ENCODE assay signal across 14 cellular contexts in the genomic region with DNA sequence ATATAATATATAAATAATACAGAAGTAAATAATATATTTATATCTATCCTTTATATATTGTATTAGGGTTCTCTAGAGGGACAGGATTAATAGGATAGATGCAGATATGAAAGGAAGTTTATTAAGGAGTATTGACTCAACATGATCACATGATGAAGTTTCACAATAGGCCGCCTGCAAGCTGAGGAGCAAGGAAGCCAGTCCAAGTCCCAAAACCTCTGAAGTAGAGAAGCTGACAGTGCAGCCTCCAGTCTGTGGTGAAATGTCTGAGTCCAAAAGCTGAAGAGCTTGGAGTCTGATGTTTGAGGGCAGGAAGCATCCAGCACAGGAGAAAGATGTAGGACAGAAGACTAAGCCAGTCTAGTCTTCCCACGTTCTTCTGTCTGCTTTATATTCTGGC. TPM values are rescaled to one million over a fixed set of nuclear protein-coding genes. Genes with fewer than 3 reads are reported as not detected.
DNase-seq lines count a peak whose midpoint lies in the region; ATAC-seq, FAIRE-seq and TF ChIP-seq lines count a peak whose summit lies in the region.
"Had no signal": no experiment of that assay in that cellular context is flagged by ENCODE, and none has a peak within 500 bp of the region (broad histone marks: within the 10 kb centered on the region; RNA-seq: fewer than 3 reads in every experiment).

No MANE protein-coding gene starts in this region.

- dilution Hi-C loops in IMR-90 (cut with HindIII; ENCODE audit: low sequenced_read_pairs, unreplicated experiment): no loop called here

- H3K4ac ChIP-seq in IMR-90 (ENCODE audit: low read depth, low read length): peak overlapping the region; percentile 41; the same call in 1 of the 2 replicates

- peak overlapping the region; percentile 58; the same call in 1 of the 2 replicates for H3K14ac ChIP-seq in IMR-90 (replicated peaks; ENCODE audit: low read depth, low read length)

- no peaks in the 10 kb centered on the region for H3K79me1 ChIP-seq in IMR-90 (ENCODE audit: low read depth in 1 of 2, low read length in 2 of 2)

- peak; percentile 65 for ATAC-seq in IMR-90 (ENCODE audit: low read depth)
- peak; percentile 75 to 76 for ATAC-seq in left cardiac atrium
- ATAC-seq in GM18517 (IDR thresholded peaks at IDR 0.05; ENCODE audit: unreplicated experiment): no peak
- no peak for ATAC-seq in HG02798 (IDR thresholded peaks at IDR 0.05; ENCODE audit: poor library complexity, unreplicated experiment)
- ATAC-seq: activated CD8-positive, alpha-beta T cell treated with anti-CD3 and anti-CD28 coated beads, Interleukin-2, amount 10 ng/mL, durations not matched to agents 7 days and 5 days had no signal

- no peak overlapping the region for H3K4me3 Mint-ChIP-seq in astrocyte (ENCODE audit: unreplicated experiment)
- no peak overlapping the region for H3K4me3 Mint-ChIP-seq in activated naive CD8-positive, alpha-beta T cell treated with anti-CD3 and anti-CD28 coated beads for 36 hours
- H3K4me3 Mint-ChIP-seq: activated CD8-positive, alpha-beta T cell treated with anti-CD3 and anti-CD28 coated beads, Interleukin-2, amount 10 ng/mL, durations not matched to agents 7 days and 5 days; neural crest cell had no signal

- H3K9ac ChIP-seq in IMR-90 (ENCODE audit: low read depth, low read length): no peak overlapping the region
- no peak overlapping the region for H3K9ac ChIP-seq in astrocyte (ENCODE audit: low read length)

- H4K20me1 ChIP-seq in IMR-90 (ENCODE audit: insufficient read depth, low read length): no peaks in the 10 kb centered on the region
- H4K20me1 ChIP-seq in astrocyte (ENCODE audit: insufficient read depth, low read length): no peaks in the 10 kb centered on the region

- H3K4me1 ChIP-seq in IMR-90 (ENCODE audit: control insufficient read depth, insufficient read depth, low read length): peaks cover 5% of the 10 kb centered on the region
- H3K4me1 ChIP-seq in astrocyte (ENCODE audit: insufficient read depth, low read length): no peaks in the 10 kb centered on the region
- H3K4me1 ChIP-seq in testis: no peaks in the 10 kb centered on the region

- no peak for FAIRE-seq in astrocyte (lab: Jason Lieb, UNC)
- FAIRE-seq: D721Med had no signal

- no peaks in the 10 kb centered on the region for H3K9me1 ChIP-seq in IMR-90 (ENCODE audit: insufficient read depth, low read length)

- H3K27ac Mint-ChIP-seq in astrocyte (ENCODE audit: unreplicated experiment): no peak overlapping the region
- H3K27ac Mint-ChIP-seq in activated naive CD8-positive, alpha-beta T cell treated with anti-CD3 and anti-CD28 coated beads for 36 hours: no peak overlapping the region
- H3K27ac Mint-ChIP-seq: activated CD8-positive, alpha-beta T cell treated with anti-CD3 and anti-CD28 coated beads, Interleukin-2, amount 10 ng/mL, durations not matched to agents 7 days and 5 days had no signal

- POLR2A ChIA-PET in IMR-90 (lab: Charles Lee; ENCODE audit: unreplicated experiment): no interaction called here

- H3K36me3 ChIP-seq in IMR-90 (ENCODE audit: control insufficient read depth, insufficient read depth, low read length) (no peaks in the 10 kb centered on the region), astrocyte (ENCODE audit: insufficient read depth, low read length) (no peaks in the 10 kb centered on the region), testis (ENCODE audit: low read depth, missing control alignments) (no peaks in the 10 kb centered on the region)

- H4K91ac ChIP-seq in IMR-90 (ENCODE audit: insufficient read depth, low read depth, low read length): no peak overlapping the region

- peak overlapping the region; percentile 23; the same call in 1 of the 2 replicates for H3K4me2 ChIP-seq in IMR-90 (ENCODE audit: low read depth, low read length)
- no peak overlapping the region for H3K4me2 ChIP-seq in astrocyte (ENCODE audit: low read length)

- H3K27me3 Mint-ChIP-seq in astrocyte (ENCODE audit: low read depth, unreplicated experiment): no peaks in the 10 kb centered on the region
- H3K27me3 Mint-ChIP-seq in activated naive CD8-positive, alpha-beta T cell treated with anti-CD3 and anti-CD28 coated beads for 36 hours: peaks cover 13% of the 10 kb centered on the region

- H3K79me2 ChIP-seq in astrocyte (ENCODE audit: insufficient read depth, low read length): no peaks in the 10 kb centered on the region

- no peak for TF ChIP-seq CTCF in IMR-90 (conservative IDR thresholded peaks at IDR 0.05; ENCODE audit: low read depth, low read length)
- no peak for TF ChIP-seq CTCF in astrocyte (IDR thresholded peaks at IDR 0.05; ENCODE audit: insufficient read depth, low read depth, low read length)
- TF ChIP-seq CTCF in testis (IDR thresholded peaks at IDR 0.05): no peak

- no peak overlapping the region for H3K23ac ChIP-seq in IMR-90 (ENCODE audit: low read depth, low read length)

- peak overlapping the region; percentile 96; the same call in 2 of the 3 replicates for H2BK15ac ChIP-seq in IMR-90 (ENCODE audit: low read depth, low read length)

- H3K56ac ChIP-seq in IMR-90 (ENCODE audit: extremely low read depth, insufficient read depth, low read length): no peak overlapping the region

- no peaks in the 10 kb centered on the region for H3K4me1 Mint-ChIP-seq in astrocyte (ENCODE audit: low read depth, unreplicated experiment)
- no peaks in the 10 kb centered on the region for H3K4me1 Mint-ChIP-seq in activated naive CD8-positive, alpha-beta T cell treated with anti-CD3 and anti-CD28 coated beads for 36 hours
- H3K4me1 Mint-ChIP-seq: neural crest cell had no signal

- H3K36me3 Mint-ChIP-seq in astrocyte (ENCODE audit: low read depth, unreplicated experiment): no peaks in the 10 kb centered on the region
- no peaks in the 10 kb centered on the region for H3K36me3 Mint-ChIP-seq in activated naive CD8-positive, alpha-beta T cell treated with anti-CD3 and anti-CD28 coated beads for 36 hours

- H3K9me3 ChIP-seq in IMR-90 (ENCODE audit: control insufficient read depth, insufficient read depth, low read length) (no peaks in the 10 kb centered on the region), astrocyte (ENCODE audit: insufficient read depth, low read depth, low read length) (no peaks in the 10 kb centered on the region), testis (no peaks in the 10 kb centered on the region)

- H2AFZ ChIP-seq in IMR-90 (replicated peaks; ENCODE audit: low read length, poor library complexity): peak overlapping the region; percentile 33
- no peak overlapping the region for H2AFZ ChIP-seq in astrocyte (ENCODE audit: low read depth, low read length)

- no peak overlapping the region for H2AK5ac ChIP-seq in IMR-90 (ENCODE audit: low read depth, low read length)

- peak overlapping the region; percentile 27; the same call in 1 of the 2 replicates for H4K5ac ChIP-seq in IMR-90 (ENCODE audit: low read depth, low read length)

- TF ChIP-seq POLR2A in IMR-90 (IDR thresholded peaks at IDR 0.05; ENCODE audit: low read depth, low read length) (no peak), testis (IDR thresholded peaks at IDR 0.05) (no peak)

- no CpG with 5 or more reads among the region's 2 CpGs for WGBS in IMR-90 (ENCODE audit: extremely low coverage in 2 of 2, insufficient read length in 1 of 2), 2 experiments
- WGBS in testis, 2 donors: 72 to 83% methylated on average over 2 of the region's 2 CpGs

- in situ Hi-C loops in IMR-90 (cut with MboI; ENCODE audit: low sequenced_read_pairs): no loop called here

- H3K9me3 Mint-ChIP-seq in astrocyte (ENCODE audit: unreplicated experiment): no peaks in the 10 kb centered on the region
- H3K9me3 Mint-ChIP-seq in activated naive CD8-positive, alpha-beta T cell treated with anti-CD3 and anti-CD28 coated beads for 36 hours: no peaks in the 10 kb centered on the region

- peak overlapping the region in 1 of 2 experiments; percentile 81; a peak in 1 of 4 replicates for H4K8ac ChIP-seq in IMR-90 (ENCODE audit: low read depth in 2 of 2, low read length in 2 of 2)

- peak overlapping the region; percentile 88; the same call in 1 of the 2 replicates for H2BK120ac ChIP-seq in IMR-90 (ENCODE audit: low read depth, low read length)

- H2BK20ac ChIP-seq in IMR-90 (ENCODE audit: low read depth, low read length): peak overlapping the region; percentile 55; the same call in 1 of the 2 replicates

- CTCF ChIA-PET in IMR-90 (lab: Yijun Ruan, JAX): no interaction called here

- intact Hi-C loops in IMR-90 (cut with micrococcal nuclease): no loop called here
- intact Hi-C loops in left cardiac atrium (cut with DNase I): no loop called here
- intact Hi-C loops in testis (cut with DNase I; ENCODE audit: low total_unique reads): loop anchor here (10.0 kb wide), 1 partner anchor 48 kb away; the partner anchor contains the start of gene AKR1B1

- H3K27me3 ChIP-seq in IMR-90 (ENCODE audit: control insufficient read depth, insufficient read depth, low read length) (no peaks in the 10 kb centered on the region), astrocyte (ENCODE audit: insufficient read depth, low read length) (no peaks in the 10 kb centered on the region), testis (no peaks in the 10 kb centered on the region)

- H3K27ac ChIP-seq in IMR-90 (ENCODE audit: insufficient read depth, low read length) (peak overlapping the region; percentile 12; the same call in 1 of the 2 replicates), astrocyte (ENCODE audit: low read depth, low read length) (no peak overlapping the region), testis (no peak overlapping the region)

- H2AK9ac ChIP-seq in IMR-90 (replicated peaks; ENCODE audit: low read depth, low read length, poor library complexity): no peak overlapping the region

- peak; percentile 65 for DNase-seq in IMR-90
- peak; percentile 12 for DNase-seq in astrocyte (ENCODE audit: low read depth)
- DNase-seq in left cardiac atrium: peak; percentile 52
- DNase-seq in testis: peak; percentile 41
- no peak for DNase-seq in activated naive CD8-positive, alpha-beta T cell treated with anti-CD3 and anti-CD28 coated beads for 36 hours
- DNase-seq in T-helper 9 cell: no peak
- DNase-seq: activated CD8-positive, alpha-beta T cell treated with anti-CD3 and anti-CD28 coated beads, Interleukin-2, amount 10 ng/mL, durations not matched to agents 7 days and 5 days; effector CD8-positive, alpha-beta T cell; NCI-H1417; T-helper 2 cell had no signal

- no peak overlapping the region for H3K4me3 ChIP-seq in IMR-90 (ENCODE audit: insufficient read depth, low read depth, low read length)
- H3K4me3 ChIP-seq in astrocyte (ENCODE audit: insufficient read depth, low read depth, low read length): no peak overlapping the region
- H3K4me3 ChIP-seq in testis: no peak overlapping the region

- H2BK5ac ChIP-seq in IMR-90 (ENCODE audit: low read depth, low read length, poor library complexity, severe bottlenecking): peak overlapping the region; percentile 10

- BruUV-seq in IMR-90 (replicated peaks; lab: Mats Ljungman, UMichigan): no TSS peak

- H3K18ac ChIP-seq in IMR-90 (ENCODE audit: low read depth, low read length): peak overlapping the region; percentile 50; the same call in 1 of the 2 replicates

- no peak for TF ChIP-seq RAD21 in IMR-90 (IDR thresholded peaks at IDR 0.05; ENCODE audit: low read length)

RNA-seq across cellular contexts. Expression of gene AKR1B10, which starts 24.9 kb away (rescaled TPM):
- total RNA-seq in IMR-90 (2012; rRNA removed) (0.28 and 0.54 TPM in 2 replicates), astrocyte (0.17 and 0.54 TPM in 2 replicates), left cardiac atrium (1 to 10 TPM in 1 of 2 donors, under 1 TPM in 1; 0.92 to 1.2 TPM), testis (1 to 10 TPM in 1 of 2 donors, under 1 TPM in 1; 0.81 to 3.3 TPM)
- polyA plus RNA-seq in IMR-90 (2012; rRNA removed) (0.32 and 0.49 TPM in 2 replicates), testis (ENCODE audit: insufficient read depth, low read depth, low replicate concordance) (1.8 TPM)
- 0.22 and 0.48 TPM in 2 replicates for polyA plus RNA-seq in IMR-90 (2012; cell fraction: cytosol; rRNA removed)
- 0.15 and 0.48 TPM in 2 replicates for polyA plus RNA-seq in IMR-90 (2012; cell fraction: nucleus; rRNA removed; ENCODE audit: low replicate concordance)
- not detected for total RNA-seq in activated naive CD8-positive, alpha-beta T cell treated with anti-CD3 and anti-CD28 coated beads for 36 hours
- total RNA-seq: activated CD8-positive, alpha-beta T cell treated with anti-CD3 and anti-CD28 coated beads, Interleukin-2, amount 10 ng/mL, durations not matched to agents 7 days and 5 days; neural crest cell had no signal

RNA-seq across cellular contexts. Expression of gene AKR1B1, which starts 43.6 kb away (rescaled TPM):
- 72.2 and 90.9 TPM in 2 replicates for total RNA-seq in IMR-90 (2012; rRNA removed)
- polyA plus RNA-seq in IMR-90 (2012; rRNA removed): 184 and 201 TPM in 2 replicates
- polyA plus RNA-seq in IMR-90 (2012; cell fraction: cytosol; rRNA removed): 129 and 173 TPM in 2 replicates
- polyA plus RNA-seq in IMR-90 (2012; cell fraction: nucleus; rRNA removed; ENCODE audit: low replicate concordance): 171 and 218 TPM in 2 replicates
- total RNA-seq in astrocyte: 88.9 and 114 TPM in 2 replicates
- 100 to 1,000 TPM; 294 to 391 TPM for total RNA-seq in left cardiac atrium
- total RNA-seq in testis: 100 to 1,000 TPM in 1 of 2 donors, 10 to 100 TPM in 1; 99.8 to 105 TPM
- 129 TPM for polyA plus RNA-seq in testis (ENCODE audit: insufficient read depth, low read depth, low replicate concordance)
- total RNA-seq in activated naive CD8-positive, alpha-beta T cell treated with anti-CD3 and anti-CD28 coated beads for 36 hours: 100 to 1,000 TPM; 116 TPM

RNA-seq across cellular contexts. Expression of gene AKR1B15, which starts 46.4 kb away (rescaled TPM):
- total RNA-seq in IMR-90 (2012; rRNA removed) (not detected in 2 replicates), astrocyte (not detected in 2 replicates), left cardiac atrium (under 1 TPM in 1 of 2 donors, not detected in 1; 0.24 TPM), testis (1 to 10 TPM; 1.9 to 2.1 TPM)
- polyA plus RNA-seq in IMR-90 (2012; rRNA removed) (not detected in 2 replicates), testis (ENCODE audit: insufficient read depth, low read depth, low replicate concordance) (0.80 TPM)
- not detected in 2 replicates for polyA plus RNA-seq in IMR-90 (2012; cell fraction: cytosol; rRNA removed)
- not detected in 2 replicates for polyA plus RNA-seq in IMR-90 (2012; cell fraction: nucleus; rRNA removed; ENCODE audit: low replicate concordance)
- total RNA-seq in activated naive CD8-positive, alpha-beta T cell treated with anti-CD3 and anti-CD28 coated beads for 36 hours: not detected
- total RNA-seq: activated CD8-positive, alpha-beta T cell treated with anti-CD3 and anti-CD28 coated beads, Interleukin-2, amount 10 ng/mL, durations not matched to agents 7 days and 5 days; neural crest cell had no signal

Comparison
In these comparisons a context has a peak if more than half of its experiments do, and no peak if none do; other contexts are left out.
1. ATAC-seq: peak in IMR-90 (single experiment) and left cardiac atrium (2 of 2); none in GM18517 (single experiment) and HG02798 (single experiment).
2. DNase-seq: peak in IMR-90 (single experiment), astrocyte (single experiment), left cardiac atrium (single experiment) and testis (single experiment); none in activated naive CD8-positive, alpha-beta T cell treated with anti-CD3 and anti-CD28 coated beads for 36 hours (single experiment) and T-helper 9 cell (single experiment).